Comparison of ENCODE assay signal across 14 cellular contexts in genomic region chr9:133768859-133769510, GRCh38.
A peak's percentile ranks its signal among the peaks of the same experiment; 100 is the strongest.
DNase-seq lines count a peak whose midpoint lies in the region; ATAC-seq, FAIRE-seq and TF ChIP-seq lines count a peak whose summit lies in the region.
"Had no signal": no experiment of that assay in that cellular context is flagged by ENCODE, and none has a peak within 500 bp of the region (broad histone marks: within the 10 kb centered on the region; RNA-seq: fewer than 3 reads in every experiment).

No MANE protein-coding gene starts in this region.

- no peak for FAIRE-seq in RCC 7860 (lab: Jason Lieb, UNC)
- FAIRE-seq: small intestine had no signal

- ATAC-seq in activated CD4-positive, CD25-positive, alpha-beta regulatory T cell treated with anti-CD3 and anti-CD28 coated beads, Interleukin-2, amount 50 U/mL, for 24 hours, result no peak
- no peak for ATAC-seq in RWPE2 (ENCODE audit: low read depth)
- no peak for ATAC-seq in stimulated activated naive B cell treated with anti-CD40 and anti-IgM and Interleukin-4, amounts not matched to agents 10 μg/mL and 1 μg/mL and 100 μg/mL, for 72 hours (replicated peaks)

- H3K9me3 ChIP-seq in RWPE2 (ENCODE audit: severe bottlenecking), result peaks cover 13% of the 10 kb centered on the region

- peak; percentile 15 for DNase-seq in activated CD4-positive, CD25-positive, alpha-beta regulatory T cell treated with anti-CD3 and anti-CD28 coated beads, Interleukin-2, amount 50 U/mL, for 72 hours
- DNase-seq in RWPE2 (ENCODE audit: low spot score) (peak; percentile 55), iPS-NIHi11 (ENCODE audit: low spot score) (peak; percentile 79), RCC 7860 (ENCODE audit: low spot score) (no peak), NCI-H226 (no peak), DMS153 (lab: John Stamatoyannopoulos, UW) (no peak)
- DNase-seq in stimulated activated naive B cell treated with anti-CD40 and anti-IgM and Interleukin-4, amounts not matched to agents 10 μg/mL and 1 μg/mL and 100 μg/mL, for 72 hours, result no peak
- DNase-seq: cortex of kidney, midbrain, NCI-H510A treated with DMSO at 0.1 percent for 48 hours, small intestine had no signal

- TF ChIP-seq CTCF in RWPE2 (IDR thresholded peaks at IDR 0.05; ENCODE audit: poor library complexity, severe bottlenecking), result no peak

- H3K27me3 ChIP-seq in RWPE2 (ENCODE audit: insufficient read depth, poor library complexity, severe bottlenecking), result no peaks in the 10 kb centered on the region

- no peaks in the 10 kb centered on the region for H3K4me1 ChIP-seq in RWPE2 (ENCODE audit: insufficient read depth, poor library complexity, severe bottlenecking)

- no peaks in the 10 kb centered on the region for H3K4me1 Mint-ChIP-seq in stimulated activated naive B cell treated with anti-CD40 and anti-IgM and Interleukin-4, amounts not matched to agents 10 μg/mL and 1 μg/mL and 100 μg/mL, for 72 hours
- H3K4me1 Mint-ChIP-seq: IgD-negative memory B cell had no signal

- peaks cover 79% of the 10 kb centered on the region for H3K36me3 ChIP-seq in RWPE2 (ENCODE audit: low read depth)

- H3K27ac Mint-ChIP-seq in stimulated activated naive B cell treated with anti-CD40 and anti-IgM and Interleukin-4, amounts not matched to agents 10 μg/mL and 1 μg/mL and 100 μg/mL, for 72 hours, result peak overlapping the region; percentile 62
- H3K27ac Mint-ChIP-seq: activated T-helper 2 cell treated with anti-CD3 and anti-CD28 coated beads, Interferon-gamma antibody, Interleukin-2, Interleukin-4, amounts not matched to agents 10 μg/mL and 5 μg/mL and 100 μg/mL, durations not matched to agents 14 hours and 24 hours and 36 hours; IgD-negative memory B cell had no signal

- H3K36me3 Mint-ChIP-seq in stimulated activated naive B cell treated with anti-CD40 and anti-IgM and Interleukin-4, amounts not matched to agents 10 μg/mL and 1 μg/mL and 100 μg/mL, for 72 hours, result peaks cover 68 to 82% of the 10 kb centered on the region in 2 donors

- no peaks in the 10 kb centered on the region for H3K27me3 Mint-ChIP-seq in stimulated activated naive B cell treated with anti-CD40 and anti-IgM and Interleukin-4, amounts not matched to agents 10 μg/mL and 1 μg/mL and 100 μg/mL, for 72 hours
- H3K27me3 Mint-ChIP-seq: IgD-negative memory B cell had no signal

- peaks cover 0 to 9% of the 10 kb centered on the region in 2 donors for H3K9me3 Mint-ChIP-seq in stimulated activated naive B cell treated with anti-CD40 and anti-IgM and Interleukin-4, amounts not matched to agents 10 μg/mL and 1 μg/mL and 100 μg/mL, for 72 hours

- no peak overlapping the region for H3K27ac ChIP-seq in RWPE2 (ENCODE audit: poor library complexity, severe bottlenecking)

- peak overlapping the region in 1 of 2 donors; percentile 14 for H3K4me3 Mint-ChIP-seq in stimulated activated naive B cell treated with anti-CD40 and anti-IgM and Interleukin-4, amounts not matched to agents 10 μg/mL and 1 μg/mL and 100 μg/mL, for 72 hours
- H3K4me3 Mint-ChIP-seq: IgD-negative memory B cell had no signal

- no peak overlapping the region for H3K4me3 ChIP-seq in RWPE2 (ENCODE audit: severe bottlenecking)

Comparison
In these comparisons a context has a peak if more than half of its experiments do, and no peak if none do; other contexts are left out.
1. DNase-seq: peak in activated CD4-positive, CD25-positive, alpha-beta regulatory T cell treated with anti-CD3 and anti-CD28 coated beads, Interleukin-2, amount 50 U/mL, for 72 hours (single experiment), RWPE2 (single experiment) and iPS-NIHi11 (single experiment); none in stimulated activated naive B cell treated with anti-CD40 and anti-IgM and Interleukin-4, amounts not matched to agents 10 μg/mL and 1 μg/mL and 100 μg/mL, for 72 hours (single experiment), RCC 7860 (single experiment), NCI-H226 (single experiment) and DMS153 (single experiment).